Comparison of ENCODE assay signal across 21 cellular contexts in genomic region chr3:117408811-117409210, GRCh38.
A peak's percentile ranks its signal among the peaks of the same experiment; 100 is the strongest.
DNase-seq lines count a peak whose midpoint lies in the region; ATAC-seq, FAIRE-seq and TF ChIP-seq lines count a peak whose summit lies in the region.
"Had no signal": no experiment of that assay in that cellular context is flagged by ENCODE, and none has a peak within 500 bp of the region (broad histone marks: within the 10 kb centered on the region; RNA-seq: fewer than 3 reads in every experiment).

No MANE protein-coding gene starts in this region.

- DNase-seq in EL: peak; percentile 73
- peak; percentile 59 for DNase-seq in adipocyte (ENCODE audit: low read depth)
- peak; percentile 59 for DNase-seq in fibroblast of peridontal ligament (ENCODE audit: extremely low read depth)
- DNase-seq in WERI-Rb-1: no peak
- DNase-seq in smooth muscle cell (lab: John Stamatoyannopoulos, UW; ENCODE audit: unreplicated experiment): no peak
- DNase-seq in pancreas: no peak
- DNase-seq: CD4-positive, CD25-positive, alpha-beta regulatory T cell; COR-L47; DMS153; H7; Kasumi-1; MM.1S; NCI-H1092; NCI-H1436 treated with DMSO at 0.1 percent for 48 hours; NCI-H2029; NCI-H2171; NCI-H446 treated with DMSO at 0.1 percent for 48 hours had no signal

- H3K4me2 ChIP-seq in smooth muscle cell: no peak overlapping the region

- no peak for FAIRE-seq in pancreas (lab: Jason Lieb, UNC)
- FAIRE-seq: HTR-8/SVneo had no signal

- H3K9me3 ChIP-seq in adipocyte (ENCODE audit: control insufficient read depth, low read length): no peaks in the 10 kb centered on the region
- H3K9me3 ChIP-seq in WERI-Rb-1 (ENCODE audit: severe bottlenecking): no peaks in the 10 kb centered on the region
- H3K9me3 ChIP-seq in smooth muscle cell (replicated peaks; ENCODE audit: low read depth): no peaks in the 10 kb centered on the region
- H3K9me3 ChIP-seq in pancreas: no peaks in the 10 kb centered on the region
- H3K9me3 ChIP-seq: SJSA1 had no signal

- TF ChIP-seq CTCF in WERI-Rb-1 (IDR thresholded peaks at IDR 0.05; ENCODE audit: low read depth, low read length) (no peak), smooth muscle cell (IDR thresholded peaks at IDR 0.05; ENCODE audit: borderline replicate concordance, insufficient read depth, poor library complexity, severe bottlenecking) (no peak), pancreas (IDR thresholded peaks at IDR 0.05) (no peak)

- no peaks in the 10 kb centered on the region for H4K20me1 ChIP-seq in smooth muscle cell (ENCODE audit: low read depth)

- no peaks in the 10 kb centered on the region for H3K79me2 ChIP-seq in smooth muscle cell (ENCODE audit: low read depth)

- H3K4me1 ChIP-seq in adipocyte (ENCODE audit: control insufficient read depth, insufficient read depth, low read length) (peaks cover 42% of the 10 kb centered on the region), smooth muscle cell (ENCODE audit: low read depth) (peaks cover 5% of the 10 kb centered on the region), pancreas (peaks cover 10 to 30% (median 24%) of the 10 kb centered on the region in 3 donors)
- H3K4me1 ChIP-seq: SJSA1 had no signal

- H3K9ac ChIP-seq in adipocyte (ENCODE audit: low read length) (no peak overlapping the region), smooth muscle cell (ENCODE audit: low read depth) (no peak overlapping the region)

- ATAC-seq in GM21619 (IDR thresholded peaks at IDR 0.05; ENCODE audit: unreplicated experiment) (no peak), pancreas (no peak)
- ATAC-seq: Panc1 had no signal

- intact Hi-C loops in pancreas (cut with DNase I): no loop called here

- no peaks in the 10 kb centered on the region for H3F3A ChIP-seq in smooth muscle cell (ENCODE audit: low read depth)

- H3K27me3 ChIP-seq in adipocyte (replicated peaks; ENCODE audit: control insufficient read depth, insufficient read depth, low read length) (no peaks in the 10 kb centered on the region), WERI-Rb-1 (ENCODE audit: insufficient read depth, low read depth, severe bottlenecking) (no peaks in the 10 kb centered on the region), smooth muscle cell (ENCODE audit: low read depth) (no peaks in the 10 kb centered on the region), pancreas (no peaks in the 10 kb centered on the region)
- H3K27me3 ChIP-seq: SJSA1 had no signal

- H3K4me3 ChIP-seq in adipocyte (ENCODE audit: low read length): no peak overlapping the region
- H3K4me3 ChIP-seq in WERI-Rb-1 (ENCODE audit: low read depth, low read length): no peak overlapping the region
- H3K4me3 ChIP-seq in smooth muscle cell: no peak overlapping the region
- H3K4me3 ChIP-seq in pancreas: no peak overlapping the region
- H3K4me3 ChIP-seq: SJSA1 had no signal

- no peak overlapping the region for H2AFZ ChIP-seq in smooth muscle cell (ENCODE audit: low read depth)

- H3K27ac ChIP-seq in WERI-Rb-1 (no peak overlapping the region), smooth muscle cell (ENCODE audit: low read depth) (no peak overlapping the region), pancreas (no peak overlapping the region)
- H3K27ac ChIP-seq: SJSA1 had no signal

- no peaks in the 10 kb centered on the region for H3K36me3 ChIP-seq in adipocyte (ENCODE audit: control insufficient read depth, insufficient read depth, low read length, severe bottlenecking)
- H3K36me3 ChIP-seq in WERI-Rb-1: no peaks in the 10 kb centered on the region
- H3K36me3 ChIP-seq in smooth muscle cell (ENCODE audit: low read depth): no peaks in the 10 kb centered on the region
- H3K36me3 ChIP-seq in pancreas: no peaks in the 10 kb centered on the region
- H3K36me3 ChIP-seq: SJSA1 had no signal

Comparison
In these comparisons a context has a peak if more than half of its experiments do, and no peak if none do; other contexts are left out.
1. DNase-seq: peak in EL (single experiment), adipocyte (single experiment) and fibroblast of peridontal ligament (single experiment); none in WERI-Rb-1 (single experiment), smooth muscle cell (single experiment) and pancreas (0 of 6).